In genomic region chrX:11968470-11968869, GRCh38 we compare ENCODE assay signal across 21 cellular contexts.
DNase-seq lines count a peak whose midpoint lies in the region; ATAC-seq, FAIRE-seq and TF ChIP-seq lines count a peak whose summit lies in the region.
"Had no signal": no experiment of that assay in that cellular context is flagged by ENCODE, and none has a peak within 500 bp of the region (broad histone marks: within the 10 kb centered on the region; RNA-seq: fewer than 3 reads in every experiment).

No MANE protein-coding gene starts in this region.

- H3K79me1 ChIP-seq in neuronal stem cell (ENCODE audit: low read depth, low read length) = no peaks in the 10 kb centered on the region

- H3K9ac ChIP-seq in neuronal stem cell (ENCODE audit: low read depth, low read length, poor library complexity) = no peak overlapping the region
- H3K9ac ChIP-seq: parathyroid adenoma had no signal

- ATAC-seq in HG02623 (IDR thresholded peaks at IDR 0.05; ENCODE audit: unreplicated experiment) (no peak), HG03354 (IDR thresholded peaks at IDR 0.05; ENCODE audit: poor library complexity, severe bottlenecking, unreplicated experiment) (no peak)
- ATAC-seq: naive thymus-derived CD4-positive, alpha-beta T cell; Panc1 had no signal

- H2AK5ac ChIP-seq in neuronal stem cell (ENCODE audit: low read depth, low read length) = no peak overlapping the region

- H3K4ac ChIP-seq in neuronal stem cell (ENCODE audit: low read length) = no peak overlapping the region

- H4K8ac ChIP-seq in neuronal stem cell (ENCODE audit: low read depth, low read length) = no peak overlapping the region

- H3K23ac ChIP-seq in neuronal stem cell (ENCODE audit: low read depth, low read length, poor library complexity) = no peak overlapping the region

- DNase-seq in DMS53 (lab: John Stamatoyannopoulos, UW) (peak; percentile 70), NCI-H1930 (lab: John Stamatoyannopoulos, UW) (peak; percentile 9 to 41), epithelial cell of proximal tubule (ENCODE audit: low read depth) (peak; percentile 29), neuronal stem cell (ENCODE audit: low spot score) (no peak), small intestine (no peak)
- DNase-seq: activated effector memory CD4-positive, alpha-beta T cell treated with Interleukin-2 at 50 U/mL for 16 hours; esophagus squamous epithelium; GF-D8; immature natural killer cell; naive thymus-derived CD4-positive, alpha-beta T cell; NCI-H187 treated with DMSO at 0.1 percent for 48 hours; NCI-H510A treated with DMSO at 0.1 percent for 48 hours; stimulated activated CD4-positive, alpha-beta T cell treated with anti-CD3 and anti-CD28 coated beads, Interleukin-4, amount 100 ng/mL, for 24 hours had no signal

- H3K4me2 ChIP-seq in neuronal stem cell (ENCODE audit: insufficient read depth, low read length, poor library complexity, severe bottlenecking) = no peak overlapping the region
- H3K4me2 ChIP-seq: smooth muscle cell had no signal

- H2BK15ac ChIP-seq in neuronal stem cell (ENCODE audit: low read length) = no peak overlapping the region

- H2BK5ac ChIP-seq in neuronal stem cell (ENCODE audit: low read length) = no peak overlapping the region

- no peak for FAIRE-seq in small intestine (lab: Jason Lieb, UNC)
- FAIRE-seq: D721Med had no signal

- no peak overlapping the region for H2BK12ac ChIP-seq in neuronal stem cell (ENCODE audit: low read length)

- H3K4me3 ChIP-seq in epithelial cell of proximal tubule (ENCODE audit: low read depth, low read length) (no peak overlapping the region), neuronal stem cell (ENCODE audit: low read length in 2 of 2) (no peak overlapping the region), small intestine (ENCODE audit: low read depth in 1 of 2, low read length in 2 of 2) (no peak overlapping the region)
- H3K4me3 ChIP-seq: esophagus squamous epithelium, SK-N-MC, smooth muscle cell, vagina had no signal

- H3K18ac ChIP-seq in neuronal stem cell (ENCODE audit: low read length) = no peak overlapping the region

- H3K4me1 ChIP-seq in neuronal stem cell (ENCODE audit: control insufficient read depth in 2 of 2, insufficient read depth in 1 of 2, low read depth in 1 of 2, low read length in 2 of 2) (no peaks in the 10 kb centered on the region), small intestine (ENCODE audit: control insufficient read depth in 2 of 2, insufficient read depth in 1 of 2, low read depth in 1 of 2, low read length in 1 of 2) (no peaks in the 10 kb centered on the region)
- H3K4me1 ChIP-seq: esophagus squamous epithelium, parathyroid adenoma, vagina had no signal

- H2AFZ ChIP-seq in neuronal stem cell (ENCODE audit: low read length) = peak overlapping the region; percentile 21
- H2AFZ ChIP-seq: parathyroid adenoma had no signal

- H3K36me3 ChIP-seq in neuronal stem cell (replicated peaks in 1 of 2; ENCODE audit: control insufficient read depth in 2 of 2, insufficient read depth in 2 of 2, low read length in 2 of 2) (no peaks in the 10 kb centered on the region), small intestine (ENCODE audit: control insufficient read depth in 2 of 2, insufficient read depth in 2 of 2, low read length in 2 of 2) (no peaks in the 10 kb centered on the region)
- H3K36me3 ChIP-seq: esophagus squamous epithelium, vagina had no signal

- no peak overlapping the region for H4K91ac ChIP-seq in neuronal stem cell (ENCODE audit: low read depth, low read length, poor library complexity)

- H3K14ac ChIP-seq in neuronal stem cell (ENCODE audit: low read length) = no peak overlapping the region

- H2BK120ac ChIP-seq in neuronal stem cell (ENCODE audit: low read depth, low read length) = no peak overlapping the region

- H3K9me3 ChIP-seq in neuronal stem cell (replicated peaks in 1 of 2; ENCODE audit: control insufficient read depth in 2 of 2, insufficient read depth in 1 of 2, low read depth in 1 of 2, low read length in 2 of 2) = no peaks in the 10 kb centered on the region
- no peaks in the 10 kb centered on the region for H3K9me3 ChIP-seq in small intestine (ENCODE audit: control insufficient read depth, low read depth)
- H3K9me3 ChIP-seq: esophagus squamous epithelium, vagina had no signal

- no peaks in the 10 kb centered on the region for H3K27me3 ChIP-seq in neuronal stem cell (ENCODE audit: control insufficient read depth in 3 of 3, insufficient read depth in 3 of 3, low read depth in 1 of 3, low read length in 3 of 3)
- H3K27me3 ChIP-seq in small intestine (ENCODE audit: control insufficient read depth in 2 of 2, insufficient read depth in 2 of 2, low read length in 2 of 2) = no peaks in the 10 kb centered on the region
- H3K27me3 ChIP-seq: esophagus squamous epithelium, vagina had no signal

- no peak for TF ChIP-seq CTCF in epithelial cell of proximal tubule (conservative IDR thresholded peaks at IDR 0.05; ENCODE audit: low read depth, low read length)

- no CpG with 5 or more reads among the region's 5 CpGs for WGBS in neuronal stem cell (ENCODE audit: extremely low coverage in 2 of 2, insufficient read length in 2 of 2, insufficient replicate concordance in 1 of 2), 2 donors
- 22 to 60% (median 29%) methylated on average over 4 to 5 of the region's 5 CpGs for WGBS in small intestine, 3 donors

- no peak overlapping the region for H3K27ac ChIP-seq in neuronal stem cell (replicated peaks; ENCODE audit: low read length)
- no peak overlapping the region for H3K27ac ChIP-seq in small intestine (ENCODE audit: low read depth in 1 of 2, low read length in 1 of 2)
- H3K27ac ChIP-seq: parathyroid adenoma, SK-N-MC, vagina had no signal

Comparison
In these comparisons a context has a peak if more than half of its experiments do, and no peak if none do; other contexts are left out.
1. DNase-seq: peak in DMS53 (single experiment), NCI-H1930 (2 of 2) and epithelial cell of proximal tubule (single experiment); none in neuronal stem cell (single experiment) and small intestine (single experiment).